Comparison of ENCODE assay signal across 8 cellular contexts in the genomic region with DNA sequence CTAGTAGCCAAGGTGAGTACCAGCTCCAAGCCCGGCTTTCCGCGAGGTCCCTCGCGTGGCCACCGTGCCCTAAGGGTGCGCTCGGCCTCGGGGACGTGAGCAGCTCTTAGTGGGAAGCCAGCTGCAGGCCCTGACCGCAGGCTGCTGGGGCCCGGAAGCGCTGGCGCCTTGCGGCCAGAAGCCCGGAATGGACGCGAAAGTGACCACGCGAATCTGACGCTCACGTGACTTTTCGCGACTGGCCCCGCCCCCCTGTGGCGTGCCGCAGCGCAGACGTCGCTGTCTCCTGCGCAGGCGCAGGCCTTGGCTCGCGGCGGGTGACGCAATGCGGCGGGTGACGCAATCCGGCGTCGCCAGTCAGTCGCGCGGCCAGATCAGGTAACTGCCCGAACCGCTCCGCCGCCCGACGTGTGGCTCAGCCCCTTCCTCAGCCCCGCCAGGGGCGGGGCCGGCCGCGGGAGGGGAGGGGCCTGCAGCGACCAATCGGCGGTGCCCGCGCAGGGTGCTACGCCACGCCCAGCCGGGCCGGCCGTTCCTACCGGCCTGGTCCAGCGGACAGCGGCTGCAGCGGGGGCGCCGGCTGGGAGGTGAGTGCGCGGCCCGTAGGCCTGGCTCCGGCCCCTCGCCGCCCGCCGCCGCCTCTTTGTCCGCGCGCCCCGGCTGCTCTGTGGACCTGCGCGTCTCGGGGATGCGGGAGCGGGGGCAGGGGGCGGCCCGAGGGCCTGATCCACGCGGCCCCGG. TPM values are rescaled to one million over a fixed set of nuclear protein-coding genes. Genes with fewer than 3 reads are reported as not detected.
DNase-seq lines count a peak whose midpoint lies in the region; ATAC-seq and TF ChIP-seq lines count a peak whose summit lies in the region.

A gene (plus strand): TSS at position 532 of the 741 bp plus-strand sequence. CDS start 2,202 bp downstream, outside the sequence.

- peak; percentile 98 for DNase-seq in GM13976 (ENCODE audit: low spot score)
- peak; percentile 85 for DNase-seq in NCI-H1436 treated with DMSO at 0.1 percent for 48 hours (lab: John Stamatoyannopoulos, UW)
- DNase-seq in T follicular helper cell (ENCODE audit: low read depth): peak; percentile 97
- DNase-seq in adipocyte (ENCODE audit: low read depth): peak; percentile 99
- DNase-seq in cardiac muscle cell (ENCODE audit: low read depth in 1 of 2, low spot score in 1 of 2): peak; percentile 99
- DNase-seq in trophoblast cell: peak; percentile 100
- peak; percentile 95 for DNase-seq in tibial nerve (ENCODE audit: low spot score in 2 of 2)

- peak within 1 kb of the TSS; percentile 100 for H3K14ac ChIP-seq in trophoblast cell (ENCODE audit: low read length)

- H3K36me3 ChIP-seq in adipocyte (ENCODE audit: control insufficient read depth, insufficient read depth, low read length, severe bottlenecking) (peaks cover 18% of the 10 kb centered on the region), cardiac muscle cell (peaks cover 5% of the 10 kb centered on the region), trophoblast cell (ENCODE audit: control insufficient read depth in 1 of 2, insufficient read depth in 2 of 2, low read length in 2 of 2) (peaks cover 11 to 18% of the 10 kb centered on the region in 2 experiments), tibial nerve (peaks cover 0 to 24% (median 0%) of the 10 kb centered on the region in 3 donors)

- peak within 1 kb of the TSS; percentile 99 for H4K8ac ChIP-seq in trophoblast cell (ENCODE audit: low read depth, low read length)

- H2AK5ac ChIP-seq in trophoblast cell (ENCODE audit: low read length): peak within 1 kb of the TSS; percentile 93

- H3K27ac ChIP-seq in cardiac muscle cell: peak within 1 kb of the TSS; percentile 97
- peak within 1 kb of the TSS; percentile 92 for H3K27ac ChIP-seq in trophoblast cell (ENCODE audit: low read depth, low read length)
- H3K27ac ChIP-seq in tibial nerve: peak within 1 kb of the TSS; percentile 96 to 100 (median 98)

- H4K12ac ChIP-seq in trophoblast cell (ENCODE audit: low read depth, low read length): peak within 1 kb of the TSS; percentile 98

- in situ Hi-C loops in GM13976 (cut with MboI; ENCODE audit: low sequenced_read_pairs, unreplicated experiment): no loop called here

- H3K4me1 ChIP-seq in adipocyte (ENCODE audit: control insufficient read depth, insufficient read depth, low read length) (peaks cover 43% of the 10 kb centered on the region), cardiac muscle cell (ENCODE audit: low read depth) (peaks cover 36% of the 10 kb centered on the region), trophoblast cell (ENCODE audit: control insufficient read depth in 1 of 2, insufficient read depth in 2 of 2, low read length in 2 of 2) (peaks cover 12 to 15% of the 10 kb centered on the region in 2 experiments), tibial nerve (peaks cover 3 to 71% (median 31%) of the 10 kb centered on the region in 4 donors)

- H3K9me3 ChIP-seq in adipocyte (ENCODE audit: control insufficient read depth, low read length) (no peaks in the 10 kb centered on the region), cardiac muscle cell (ENCODE audit: low read depth) (no peaks in the 10 kb centered on the region), trophoblast cell (ENCODE audit: insufficient read depth, low read depth, low read length) (no peaks in the 10 kb centered on the region), tibial nerve (no peaks in the 10 kb centered on the region)

- H2BK5ac ChIP-seq in trophoblast cell (ENCODE audit: low read depth, low read length, poor library complexity): peak within 1 kb of the TSS; percentile 99

- H3K4ac ChIP-seq in trophoblast cell (ENCODE audit: low read depth, low read length): peak within 1 kb of the TSS; percentile 99

- no peaks in the 10 kb centered on the region for H3K27me3 ChIP-seq in adipocyte (replicated peaks; ENCODE audit: control insufficient read depth, insufficient read depth, low read length)
- no peaks in the 10 kb centered on the region for H3K27me3 ChIP-seq in cardiac muscle cell
- H3K27me3 ChIP-seq in trophoblast cell (ENCODE audit: insufficient read depth, low read length): no peaks in the 10 kb centered on the region
- no peaks in the 10 kb centered on the region for H3K27me3 ChIP-seq in tibial nerve

- TF ChIP-seq EP300 in tibial nerve (IDR thresholded peaks at IDR 0.05): peak; percentile 100

- H3K4me3 ChIP-seq in adipocyte (ENCODE audit: low read length) (peak within 1 kb of the TSS; percentile 88), cardiac muscle cell (peak within 1 kb of the TSS; percentile 59), trophoblast cell (ENCODE audit: low read depth, low read length) (peak within 1 kb of the TSS; percentile 86), tibial nerve (peak within 1 kb of the TSS; percentile 92 to 100 (median 96))

- H3K9ac ChIP-seq in adipocyte (ENCODE audit: low read length) (peak within 1 kb of the TSS; percentile 96), trophoblast cell (ENCODE audit: low read length) (peak within 1 kb of the TSS; percentile 96)

- peak within 1 kb of the TSS; percentile 99 for H3K18ac ChIP-seq in trophoblast cell (ENCODE audit: low read length)

- H2BK120ac ChIP-seq in trophoblast cell (ENCODE audit: insufficient read depth, low read length, poor library complexity): peak within 1 kb of the TSS; percentile 95

- peak within 1 kb of the TSS; percentile 96 for H3K4me2 ChIP-seq in trophoblast cell (ENCODE audit: low read length)

- TF ChIP-seq CTCF in GM13976 (IDR thresholded peaks at IDR 0.05; ENCODE audit: borderline replicate concordance, control extremely low read depth, extremely low read depth, insufficient read depth, missing control alignments) (no peak), cardiac muscle cell (IDR thresholded peaks at IDR 0.05; ENCODE audit: low read depth, low read length) (peak; percentile 3), tibial nerve (IDR thresholded peaks at IDR 0.05) (peak in 3 of 5 experiments; percentile 14 to 77 (median 76))

- peak; percentile 70 for ATAC-seq in HG02852 (IDR thresholded peaks at IDR 0.05; ENCODE audit: unreplicated experiment)

- peaks cover 16% of the 10 kb centered on the region for H3K79me1 ChIP-seq in trophoblast cell (ENCODE audit: low read length)

- H2BK12ac ChIP-seq in trophoblast cell (ENCODE audit: low read length): no peak within 1 kb of the TSS

- H3K79me2 ChIP-seq in trophoblast cell (ENCODE audit: control insufficient read depth, insufficient read depth, low read length, poor library complexity): peaks cover 17% of the 10 kb centered on the region

- peak within 1 kb of the TSS; percentile 96 for H2AFZ ChIP-seq in trophoblast cell (ENCODE audit: insufficient read depth, low read length, poor library complexity)

- no peak within 1 kb of the TSS for H3K23ac ChIP-seq in trophoblast cell (ENCODE audit: low read length)

- no CpG with 5 or more reads among the region's 95 CpGs for WGBS in trophoblast cell (ENCODE audit: extremely low coverage, insufficient coverage, insufficient read length)
- 1 to 3% methylated on average over 7 to 34 of the region's 95 CpGs for WGBS in tibial nerve, 2 donors

- TF ChIP-seq POLR2A in tibial nerve (IDR thresholded peaks at IDR 0.05): peak; percentile 94 to 95

- peak within 1 kb of the TSS; percentile 98 for H4K91ac ChIP-seq in trophoblast cell (ENCODE audit: low read depth, low read length)

RNA-seq across cellular contexts. Expression of the gene that starts here (rescaled TPM):
- total RNA-seq in cardiac muscle cell (19.0 and 20.2 TPM in 2 replicates), tibial nerve (10 to 100 TPM; 16.3 to 37.2 (median 20.3) TPM)
- polyA plus RNA-seq in cardiac muscle cell: 7.4 and 10.4 TPM in 2 replicates
- 6.4 and 6.5 TPM in 2 replicates for polyA plus RNA-seq in trophoblast cell (2013)

Comparison
In these comparisons a context has a peak if more than half of its experiments do, and no peak if none do; other contexts are left out.
1. Peak in every context shown above with its lines: DNase-seq, ATAC-seq, H3K4me3 ChIP-seq and H3K27ac ChIP-seq.